Comparison of ENCODE assay signal across 8 cellular contexts in the genomic region with DNA sequence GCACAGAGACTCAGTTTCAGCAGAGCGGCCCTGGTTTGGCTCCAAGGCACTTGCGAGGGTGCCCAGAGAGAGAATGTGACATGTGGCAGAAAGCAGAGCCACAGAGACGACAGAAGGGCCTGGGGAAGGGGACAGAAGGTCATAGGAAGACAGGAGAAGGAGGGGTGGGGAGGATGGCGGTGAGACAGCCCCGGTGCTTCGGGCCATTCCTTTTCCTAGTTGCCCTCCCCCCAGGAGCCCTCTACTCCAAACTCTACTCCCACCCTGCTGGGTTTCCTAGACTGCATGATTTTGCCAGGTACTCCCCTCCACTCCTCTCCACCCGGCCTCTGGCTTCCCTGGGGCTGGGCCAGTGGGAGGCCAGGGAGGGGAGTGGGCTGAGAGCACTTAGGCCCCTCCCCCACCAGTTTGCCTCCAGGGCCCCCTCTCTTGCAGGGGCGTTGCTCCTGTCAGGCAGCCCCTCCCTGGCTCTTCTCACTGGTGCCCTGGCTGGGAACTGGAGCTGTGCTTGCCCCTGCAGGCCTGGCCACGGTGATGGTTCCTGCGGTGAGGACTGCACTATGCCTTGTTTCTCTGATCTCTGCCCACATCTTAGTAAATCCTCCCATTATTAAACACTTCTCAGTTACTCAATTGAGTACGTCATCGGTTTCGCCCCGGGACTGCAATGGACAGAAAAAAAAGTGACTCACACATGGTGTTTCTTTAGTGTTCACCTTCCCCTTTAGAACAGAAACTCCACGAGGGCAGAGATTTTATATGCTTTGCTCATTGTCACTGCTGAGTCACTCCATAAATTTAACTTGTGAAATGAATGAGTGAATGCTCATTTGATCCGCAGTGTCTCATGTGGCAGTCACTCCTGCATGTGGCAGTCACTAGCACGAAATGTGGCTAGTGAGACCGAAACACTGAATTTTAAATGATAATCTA. TPM values are rescaled to one million over a fixed set of nuclear protein-coding genes. Genes with fewer than 3 reads are reported as not detected.
A peak's percentile ranks its signal among the peaks of the same experiment; 100 is the strongest.
DNase-seq lines count a peak whose midpoint lies in the region; ATAC-seq and TF ChIP-seq lines count a peak whose summit lies in the region.

No MANE protein-coding gene starts in this region.

- peak; percentile 34 for TF ChIP-seq POLR2A in prostate gland (IDR thresholded peaks at IDR 0.05)

- H3K4me1 ChIP-seq in prostate gland (replicated peaks), result no peaks in the 10 kb centered on the region

- no peaks in the 10 kb centered on the region for H3K27me3 ChIP-seq in prostate gland (replicated peaks; ENCODE audit: insufficient read depth)

- peak; percentile 39 for ATAC-seq in T-helper 17 cell
- no peak for ATAC-seq in HG02938 (IDR thresholded peaks at IDR 0.05; ENCODE audit: unreplicated experiment)

- peaks cover 8% of the 10 kb centered on the region for H3K4me1 Mint-ChIP-seq in activated CD4-positive, alpha-beta memory T cell treated with anti-CD3 and anti-CD28 coated beads for 36 hours (ENCODE audit: low read depth)
- H3K4me1 Mint-ChIP-seq in activated CD4-positive, alpha-beta memory T cell treated with anti-CD3 and anti-CD28 coated beads, Interleukin-2, amount 10 ng/mL, durations not matched to agents 7 days and 5 days, result peaks cover 4% of the 10 kb centered on the region
- peaks cover 11% of the 10 kb centered on the region for H3K4me1 Mint-ChIP-seq in T-helper 17 cell

- WGBS in prostate gland, result 33% methylated on average over 18 of the region's 18 CpGs

- no peak overlapping the region for H3K4me3 Mint-ChIP-seq in activated CD4-positive, alpha-beta memory T cell treated with anti-CD3 and anti-CD28 coated beads for 36 hours
- no peak overlapping the region for H3K4me3 Mint-ChIP-seq in activated CD4-positive, alpha-beta memory T cell treated with anti-CD3 and anti-CD28 coated beads, Interleukin-2, amount 10 ng/mL, durations not matched to agents 7 days and 5 days
- H3K4me3 Mint-ChIP-seq in T-helper 17 cell, result no peak overlapping the region

- H3K36me3 Mint-ChIP-seq in activated CD4-positive, alpha-beta memory T cell treated with anti-CD3 and anti-CD28 coated beads for 36 hours, result no peaks in the 10 kb centered on the region
- H3K36me3 Mint-ChIP-seq in activated CD4-positive, alpha-beta memory T cell treated with anti-CD3 and anti-CD28 coated beads, Interleukin-2, amount 10 ng/mL, durations not matched to agents 7 days and 5 days (ENCODE audit: low read depth), result no peaks in the 10 kb centered on the region
- H3K36me3 Mint-ChIP-seq in T-helper 17 cell (ENCODE audit: low read depth), result no peaks in the 10 kb centered on the region

- peak overlapping the region; percentile 63 to 70 for H3K27ac ChIP-seq in prostate gland

- TF ChIP-seq CTCF in fibroblast of the aortic adventitia (IDR thresholded peaks at IDR 0.05; ENCODE audit: insufficient read depth, low read length) (no peak), prostate gland (IDR thresholded peaks at IDR 0.05) (peak in 1 of 4 experiments; percentile 15)

- H3K27me3 Mint-ChIP-seq in activated CD4-positive, alpha-beta memory T cell treated with anti-CD3 and anti-CD28 coated beads for 36 hours, result peaks cover 5% of the 10 kb centered on the region
- no peaks in the 10 kb centered on the region for H3K27me3 Mint-ChIP-seq in activated CD4-positive, alpha-beta memory T cell treated with anti-CD3 and anti-CD28 coated beads, Interleukin-2, amount 10 ng/mL, durations not matched to agents 7 days and 5 days
- H3K27me3 Mint-ChIP-seq in T-helper 17 cell, result peaks cover 10% of the 10 kb centered on the region

- no peaks in the 10 kb centered on the region for H3K9me3 ChIP-seq in T-helper 17 cell (ENCODE audit: control insufficient read depth, low read length, poor library complexity, severe bottlenecking)
- no peaks in the 10 kb centered on the region for H3K9me3 ChIP-seq in prostate gland

- peak overlapping the region; percentile 5 for H3K27ac Mint-ChIP-seq in activated CD4-positive, alpha-beta memory T cell treated with anti-CD3 and anti-CD28 coated beads for 36 hours
- no peak overlapping the region for H3K27ac Mint-ChIP-seq in activated CD4-positive, alpha-beta memory T cell treated with anti-CD3 and anti-CD28 coated beads, Interleukin-2, amount 10 ng/mL, durations not matched to agents 7 days and 5 days
- H3K27ac Mint-ChIP-seq in T-helper 17 cell, result no peak overlapping the region

- POLR2A ChIA-PET in activated CD4-positive, alpha-beta memory T cell treated with anti-CD3 and anti-CD28 coated beads for 36 hours (lab: Charles Lee), result interaction anchor here (0.7 to 1.1 kb wide), 3 partner anchors 18 to 316 kb away, joined by 3 read pairs; no protein-coding TSS in a partner anchor
- POLR2A ChIA-PET in activated CD4-positive, alpha-beta memory T cell treated with anti-CD3 and anti-CD28 coated beads, Interleukin-2, amount 10 ng/mL, durations not matched to agents 7 days and 5 days (lab: Charles Lee), result no interaction called here

- H3K4me3 ChIP-seq in fibroblast of the aortic adventitia (ENCODE audit: low read depth, low read length), result no peak overlapping the region
- H3K4me3 ChIP-seq in prostate gland, result no peak overlapping the region

- intact Hi-C loops in activated CD4-positive, alpha-beta memory T cell treated with anti-CD3 and anti-CD28 coated beads for 36 hours (cut with micrococcal nuclease), result loop anchor here (1.0 to 2.0 kb wide), 5 partner anchors 15 to 83 kb away; partner anchors contain the start of gene SP3
- intact Hi-C loops in prostate gland (cut with DNase I), result loop anchor here (5.0 kb wide), 1 partner anchor 37 kb away; no protein-coding TSS in a partner anchor

- no peaks in the 10 kb centered on the region for H3K36me3 ChIP-seq in prostate gland

- CTCF ChIA-PET in activated CD4-positive, alpha-beta memory T cell treated with anti-CD3 and anti-CD28 coated beads for 36 hours (lab: Charles Lee), result interaction anchor here (1.1 kb wide), 1 partner anchor 80 kb away, joined by 3 read pairs; no protein-coding TSS in a partner anchor
- CTCF ChIA-PET in activated CD4-positive, alpha-beta memory T cell treated with anti-CD3 and anti-CD28 coated beads, Interleukin-2, amount 10 ng/mL, durations not matched to agents 7 days and 5 days (lab: Charles Lee), result no interaction called here

- peaks cover 14% of the 10 kb centered on the region for H3K9me3 Mint-ChIP-seq in activated CD4-positive, alpha-beta memory T cell treated with anti-CD3 and anti-CD28 coated beads for 36 hours
- H3K9me3 Mint-ChIP-seq in activated CD4-positive, alpha-beta memory T cell treated with anti-CD3 and anti-CD28 coated beads, Interleukin-2, amount 10 ng/mL, durations not matched to agents 7 days and 5 days, result peaks cover 11% of the 10 kb centered on the region

- DNase-seq in activated CD4-positive, alpha-beta memory T cell treated with anti-CD3 and anti-CD28 coated beads for 36 hours, result peak; percentile 69
- DNase-seq in activated CD4-positive, alpha-beta memory T cell treated with anti-CD3 and anti-CD28 coated beads, Interleukin-2, amount 10 ng/mL, durations not matched to agents 7 days and 5 days, result no peak
- DNase-seq in T-helper 17 cell, result no peak
- DNase-seq in fibroblast of the aortic adventitia (ENCODE audit: low read depth), result peak; percentile 94
- peak; percentile 33 for DNase-seq in prostate gland (ENCODE audit: low spot score)
- DNase-seq in OCI-M2 (lab: John Stamatoyannopoulos, UW; ENCODE audit: unreplicated experiment), result no peak
- DNase-seq in NCI-H1417 (lab: John Stamatoyannopoulos, UW), result no peak

RNA-seq across cellular contexts. Expression of gene SP3, which starts 58.7 kb away (rescaled TPM):
- total RNA-seq in activated CD4-positive, alpha-beta memory T cell treated with anti-CD3 and anti-CD28 coated beads for 36 hours, result 10 to 100 TPM; 79.9 to 90.1 TPM
- 10 to 100 TPM; 94.9 to 96.9 TPM for total RNA-seq in activated CD4-positive, alpha-beta memory T cell treated with anti-CD3 and anti-CD28 coated beads, Interleukin-2, amount 10 ng/mL, durations not matched to agents 7 days and 5 days
- 100 to 1,000 TPM; 123 to 155 TPM for total RNA-seq in T-helper 17 cell
- 56.1 and 115 TPM in 2 replicates for total RNA-seq in fibroblast of the aortic adventitia (ENCODE audit: low replicate concordance)
- 100 to 1,000 TPM; 145 to 166 TPM for total RNA-seq in prostate gland

Comparison
In these comparisons a context has a peak if more than half of its experiments do, and no peak if none do; other contexts are left out.
1. DNase-seq: peak in activated CD4-positive, alpha-beta memory T cell treated with anti-CD3 and anti-CD28 coated beads for 36 hours (single experiment), fibroblast of the aortic adventitia (single experiment) and prostate gland (single experiment); none in activated CD4-positive, alpha-beta memory T cell treated with anti-CD3 and anti-CD28 coated beads, Interleukin-2, amount 10 ng/mL, durations not matched to agents 7 days and 5 days (single experiment), T-helper 17 cell (0 of 3), OCI-M2 (single experiment) and NCI-H1417 (0 of 3).